ENCODE assay signal across 8 cellular contexts in genomic region chr12:123905319-123905925, GRCh38.
A peak's percentile ranks its signal among the peaks of the same experiment; 100 is the strongest.
DNase-seq lines count a peak whose midpoint lies in the region; ATAC-seq, FAIRE-seq and TF ChIP-seq lines count a peak whose summit lies in the region.

No MANE protein-coding gene starts in this region.

- CTCF ChIA-PET in Calu3 (lab: Charles Lee) = interaction anchor here (0.5 to 1.2 kb wide), 6 partner anchors 21 to 405 kb away, joined by 3 to 13 read pairs (median 4); no protein-coding TSS in a partner anchor

- 19 to 20% methylated on average over 9 of the region's 9 CpGs for WGBS in pancreas, 2 donors

- no peaks in the 10 kb centered on the region for H3K36me3 Mint-ChIP-seq in Calu3 (ENCODE audit: insufficient read depth, unreplicated experiment)

- H3K4me1 Mint-ChIP-seq in Calu3 (ENCODE audit: low read depth, unreplicated experiment) = peaks cover 8% of the 10 kb centered on the region

- H3K27me3 ChIP-seq in SJSA1 (replicated peaks) (no peaks in the 10 kb centered on the region), pancreas (no peaks in the 10 kb centered on the region), upper lobe of right lung (no peaks in the 10 kb centered on the region)

- peak; percentile 74 for DNase-seq in Calu3
- DNase-seq in HuH-7.5 (ENCODE audit: low spot score) = peak; percentile 43
- peak; percentile 61 to 86 for DNase-seq in SJSA1 (ENCODE audit: low read depth in 1 of 2, low spot score in 2 of 2)
- peak; percentile 86 for DNase-seq in activated effector memory CD4-positive, alpha-beta T cell treated with anti-CD3 and anti-CD28 coated beads, Interleukin-2, amount 50 U/mL, for 16 hours
- peak; percentile 56 for DNase-seq in foreskin melanocyte
- DNase-seq in pancreas = peak in 3 of 6 donors; percentile 28 to 68 (median 31)
- DNase-seq in upper lobe of right lung = no peak
- no peak for DNase-seq in GF-D8 (lab: John Stamatoyannopoulos, UW)

- BruUV-seq in Calu3 (replicated peaks; lab: Mats Ljungman, UMichigan) = no TSS peak

- intact Hi-C loops in Calu3 (cut with micrococcal nuclease; ENCODE audit: unreplicated experiment) = loop anchor here (1.0 kb wide), 2 partner anchors 79 to 127 kb away; no protein-coding TSS in a partner anchor
- intact Hi-C loops in pancreas (cut with DNase I) = loop anchor here in 2 of 3 donors (5.0 to 10.0 kb wide), 3 partner anchors 77 to 119 kb away; no protein-coding TSS in a partner anchor
- intact Hi-C loops in upper lobe of right lung (cut with DNase I) = loop anchor here (10.0 kb wide), 2 partner anchors 79 to 869 kb away; no protein-coding TSS in a partner anchor

- no peak overlapping the region for H3K27ac Mint-ChIP-seq in Calu3 (ENCODE audit: unreplicated experiment)

- H3K9me3 ChIP-seq in SJSA1 (replicated peaks) (no peaks in the 10 kb centered on the region), pancreas (no peaks in the 10 kb centered on the region), upper lobe of right lung (no peaks in the 10 kb centered on the region)

- no peaks in the 10 kb centered on the region for H3K9me3 Mint-ChIP-seq in Calu3 (ENCODE audit: low read depth, unreplicated experiment)

- peaks cover 91% of the 10 kb centered on the region for H3K27me3 Mint-ChIP-seq in Calu3 (ENCODE audit: unreplicated experiment)

- no peak overlapping the region for H3K4me3 Mint-ChIP-seq in Calu3 (ENCODE audit: low read depth, unreplicated experiment)

- TF ChIP-seq CTCF in Calu3 (IDR thresholded peaks at IDR 0.05; ENCODE audit: unreplicated experiment) (peak; percentile 78), pancreas (IDR thresholded peaks at IDR 0.05) (peak; percentile 66 to 84 (median 70)), upper lobe of right lung (IDR thresholded peaks at IDR 0.05) (peak; percentile 86)

- no peak overlapping the region for H3K27ac ChIP-seq in SJSA1
- no peak overlapping the region for H3K27ac ChIP-seq in pancreas
- H3K27ac ChIP-seq in upper lobe of right lung = no peak overlapping the region

- no peak overlapping the region for H3K4me3 ChIP-seq in SJSA1
- H3K4me3 ChIP-seq in pancreas = no peak overlapping the region
- H3K4me3 ChIP-seq in upper lobe of right lung = no peak overlapping the region

- H3K36me3 ChIP-seq in SJSA1 = no peaks in the 10 kb centered on the region
- no peaks in the 10 kb centered on the region for H3K36me3 ChIP-seq in pancreas
- no peaks in the 10 kb centered on the region for H3K36me3 ChIP-seq in upper lobe of right lung

- no peak for FAIRE-seq in pancreas (lab: Jason Lieb, UNC)

- 0 out of 2 replicates have a peak, but pooled peaks cover 4% of the 10 kb centered on the region for H3K4me1 ChIP-seq in SJSA1 (replicated peaks)
- no peaks in the 10 kb centered on the region for H3K4me1 ChIP-seq in pancreas
- H3K4me1 ChIP-seq in upper lobe of right lung = no peaks in the 10 kb centered on the region

- ATAC-seq in pancreas (peak; percentile 46 to 90 (median 76)), upper lobe of right lung (peak; percentile 84)

Comparison
In these comparisons a context has a peak if more than half of its experiments do, and no peak if none do; other contexts are left out.
1. DNase-seq: peak in Calu3 (single experiment), HuH-7.5 (single experiment), SJSA1 (2 of 2), activated effector memory CD4-positive, alpha-beta T cell treated with anti-CD3 and anti-CD28 coated beads, Interleukin-2, amount 50 U/mL, for 16 hours (single experiment) and foreskin melanocyte (single experiment); none in upper lobe of right lung (single experiment) and GF-D8 (single experiment).
2. Peak in every context shown above with its lines, with median percentiles within 50 percentile points of each other: CTCF ChIP-seq.